18 cellular contexts compared by ENCODE assay signal in genomic region chr6:115363379-115363778, GRCh38.
DNase-seq lines count a peak whose midpoint lies in the region; ATAC-seq and TF ChIP-seq lines count a peak whose summit lies in the region.
"Had no signal": no experiment of that assay in that cellular context is flagged by ENCODE, and none has a peak within 500 bp of the region (broad histone marks: within the 10 kb centered on the region; RNA-seq: fewer than 3 reads in every experiment).

No MANE protein-coding gene starts in this region.

- intact Hi-C loops in activated T-helper 1 cell treated with anti-CD3 and anti-CD28 coated beads, Interleukin-12 subunit alpha, Interleukin-12 subunit beta, Interleukin-2, Interleukin-4 antibody, amounts not matched to agents 30 ng/mL and 10 ng/mL and 1 ng/mL, durations not matched to agents 14 hours and 24 hours and 36 hours (cut with micrococcal nuclease): no loop called here

- H3K27me3 Mint-ChIP-seq in activated T-helper 1 cell treated with anti-CD3 and anti-CD28 coated beads, Interleukin-12 subunit alpha, Interleukin-12 subunit beta, Interleukin-2, Interleukin-4 antibody, amounts not matched to agents 30 ng/mL and 10 ng/mL and 1 ng/mL, durations not matched to agents 14 hours and 24 hours and 36 hours (ENCODE audit: insufficient read depth): no peaks in the 10 kb centered on the region
- no peaks in the 10 kb centered on the region for H3K27me3 Mint-ChIP-seq in type B pancreatic cell
- H3K27me3 Mint-ChIP-seq: activated CD4-positive, alpha-beta T cell treated with anti-CD3 and anti-CD28 coated beads, Interleukin-2, amount 10 ng/mL, durations not matched to agents 24 days and 14 days; naive thymus-derived CD4-positive, alpha-beta T cell; T-cell had no signal

- no peaks in the 10 kb centered on the region for H3K4me1 Mint-ChIP-seq in activated T-helper 1 cell treated with anti-CD3 and anti-CD28 coated beads, Interleukin-12 subunit alpha, Interleukin-12 subunit beta, Interleukin-2, Interleukin-4 antibody, amounts not matched to agents 30 ng/mL and 10 ng/mL and 1 ng/mL, durations not matched to agents 14 hours and 24 hours and 36 hours (ENCODE audit: low read depth)
- no peaks in the 10 kb centered on the region for H3K4me1 Mint-ChIP-seq in type B pancreatic cell (ENCODE audit: unreplicated experiment)
- H3K4me1 Mint-ChIP-seq: activated CD4-positive, alpha-beta T cell treated with anti-CD3 and anti-CD28 coated beads, Interleukin-2, amount 10 ng/mL, durations not matched to agents 24 days and 14 days; naive thymus-derived CD4-positive, alpha-beta T cell; T-cell had no signal

- TF ChIP-seq CTCF in type B pancreatic cell (conservative IDR thresholded peaks at IDR 0.05): no peak

- no peak overlapping the region for H3K4me3 Mint-ChIP-seq in activated T-helper 1 cell treated with anti-CD3 and anti-CD28 coated beads, Interleukin-12 subunit alpha, Interleukin-12 subunit beta, Interleukin-2, Interleukin-4 antibody, amounts not matched to agents 30 ng/mL and 10 ng/mL and 1 ng/mL, durations not matched to agents 14 hours and 24 hours and 36 hours
- no peak overlapping the region for H3K4me3 Mint-ChIP-seq in type B pancreatic cell
- H3K4me3 Mint-ChIP-seq: activated CD4-positive, alpha-beta T cell treated with anti-CD3 and anti-CD28 coated beads, Interleukin-2, amount 10 ng/mL, durations not matched to agents 24 days and 14 days; endodermal cell; naive thymus-derived CD4-positive, alpha-beta T cell; T-cell had no signal

- H3K27ac Mint-ChIP-seq in activated T-helper 1 cell treated with anti-CD3 and anti-CD28 coated beads, Interleukin-12 subunit alpha, Interleukin-12 subunit beta, Interleukin-2, Interleukin-4 antibody, amounts not matched to agents 30 ng/mL and 10 ng/mL and 1 ng/mL, durations not matched to agents 14 hours and 24 hours and 36 hours: no peak overlapping the region
- no peak overlapping the region for H3K27ac Mint-ChIP-seq in type B pancreatic cell
- H3K27ac Mint-ChIP-seq: activated CD4-positive, alpha-beta T cell treated with anti-CD3 and anti-CD28 coated beads, Interleukin-2, amount 10 ng/mL, durations not matched to agents 24 days and 14 days; activated T-helper 2 cell treated with anti-CD3 and anti-CD28 coated beads, Interferon-gamma antibody, Interleukin-2, Interleukin-4, amounts not matched to agents 10 μg/mL and 5 μg/mL and 100 μg/mL, durations not matched to agents 14 hours and 24 hours and 36 hours; endodermal cell; naive thymus-derived CD4-positive, alpha-beta T cell; T-cell had no signal

- H3K36me3 Mint-ChIP-seq in activated T-helper 1 cell treated with anti-CD3 and anti-CD28 coated beads, Interleukin-12 subunit alpha, Interleukin-12 subunit beta, Interleukin-2, Interleukin-4 antibody, amounts not matched to agents 30 ng/mL and 10 ng/mL and 1 ng/mL, durations not matched to agents 14 hours and 24 hours and 36 hours (ENCODE audit: low read depth): no peaks in the 10 kb centered on the region
- H3K36me3 Mint-ChIP-seq in type B pancreatic cell: no peaks in the 10 kb centered on the region
- H3K36me3 Mint-ChIP-seq: naive thymus-derived CD4-positive, alpha-beta T cell; T-cell had no signal

- H3K9me3 Mint-ChIP-seq in activated T-helper 1 cell treated with anti-CD3 and anti-CD28 coated beads, Interleukin-12 subunit alpha, Interleukin-12 subunit beta, Interleukin-2, Interleukin-4 antibody, amounts not matched to agents 30 ng/mL and 10 ng/mL and 1 ng/mL, durations not matched to agents 14 hours and 24 hours and 36 hours: peaks cover 22% of the 10 kb centered on the region
- H3K9me3 Mint-ChIP-seq in type B pancreatic cell: peaks cover 6% of the 10 kb centered on the region

- ATAC-seq in GM18508 (IDR thresholded peaks at IDR 0.05; ENCODE audit: insufficient read depth, unreplicated experiment) (peak; percentile 87), GM19455 (IDR thresholded peaks at IDR 0.05; ENCODE audit: unreplicated experiment) (peak; percentile 83), HG02763 (IDR thresholded peaks at IDR 0.05; ENCODE audit: unreplicated experiment) (peak; percentile 92), HG03432 (IDR thresholded peaks at IDR 0.05; ENCODE audit: unreplicated experiment) (peak; percentile 90)
- ATAC-seq: naive thymus-derived CD4-positive, alpha-beta T cell; stimulated activated naive CD8-positive, alpha-beta T cell treated with anti-CD3 and anti-CD28 coated beads, Interleukin-15, Interleukin-2, amounts not matched to agents 100 U/mL and 50 U/mL, for 24 hours; T-cell had no signal

- DNase-seq in nucleus accumbens (lab: John Stamatoyannopoulos, UW) (no peak), type B pancreatic cell (ENCODE audit: extremely low spot score, unreplicated experiment) (no peak)
- DNase-seq in activated T-helper 1 cell treated with anti-CD3 and anti-CD28 coated beads, Interleukin-12 subunit alpha, Interleukin-12 subunit beta, Interleukin-2, Interleukin-4 antibody, amounts not matched to agents 30 ng/mL and 10 ng/mL and 1 ng/mL, durations not matched to agents 14 hours and 24 hours and 36 hours (ENCODE audit: low spot score): no peak
- no peak for DNase-seq in stimulated activated CD4-positive, alpha-beta T cell treated with anti-CD3 and anti-CD28 coated beads, Interleukin-1b, Interleukin-23, amount 100 ng/mL, for 48 hours
- DNase-seq: activated CD4-positive, alpha-beta T cell treated with anti-CD3 and anti-CD28 coated beads, Interleukin-2, amount 10 ng/mL, durations not matched to agents 24 days and 14 days; brain microvascular endothelial cell; DMS79; endodermal cell; kidney glomerular epithelial cell; naive thymus-derived CD4-positive, alpha-beta T cell; stimulated activated CD4-positive, alpha-beta T cell treated with anti-CD3 and anti-CD28 coated beads, Interleukin-4, amount 100 ng/mL, for 4 hours; stimulated activated naive CD8-positive, alpha-beta T cell treated with anti-CD3 and anti-CD28 coated beads, Interleukin-15, Interleukin-2, amounts not matched to agents 100 U/mL and 50 U/mL, for 24 hours; T-cell had no signal
